29 cellular contexts compared by ENCODE assay signal in the genomic region with DNA sequence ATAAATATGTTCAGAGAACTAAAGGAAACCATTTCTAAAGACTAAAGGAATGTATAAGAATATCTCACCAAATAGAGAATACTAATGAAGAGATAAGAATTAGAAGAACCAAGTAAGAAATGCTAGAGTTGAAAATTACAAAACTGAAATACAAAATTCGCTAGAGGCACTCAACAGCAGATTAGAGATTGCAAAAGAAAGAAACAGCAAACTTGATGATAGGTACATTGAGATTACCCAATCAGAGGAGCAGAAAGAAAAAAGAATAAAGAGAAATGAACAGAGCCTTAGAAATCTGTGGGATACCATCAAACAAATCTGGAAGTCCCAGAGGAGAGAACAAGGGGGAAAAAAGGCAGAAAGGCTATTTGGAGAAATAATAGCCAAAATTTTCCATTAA.
"Had no signal": no experiment of that assay in that cellular context is flagged by ENCODE, and none has a peak within 500 bp of the region (broad histone marks: within the 10 kb centered on the region; RNA-seq: fewer than 3 reads in every experiment).

No MANE protein-coding gene starts in this region.

- FAIRE-seq: colon, endometrium, endothelial cell of umbilical vein, frontal cortex had no signal

- DNase-seq: colonic mucosa; cortex of kidney; dermis blood vessel endothelial cell; dorsolateral prefrontal cortex; effector CD4-positive, alpha-beta T cell; effector CD8-positive, alpha-beta T cell; effector memory CD4-positive, alpha-beta T cell; effector memory CD8-positive, alpha-beta T cell; erythroblast; esophagus squamous epithelium; foreskin fibroblast; foreskin keratinocyte; foreskin melanocyte; gastrocnemius medialis; glutamatergic neuron; head of caudate nucleus; heart left ventricle; heart right ventricle had no signal

- H3K4me2 ChIP-seq: hepatocyte had no signal

- H2AFZ ChIP-seq: hepatocyte had no signal

- H3K4me3 Mint-ChIP-seq: dendritic cell treated with granulocyte-macrophage colony-stimulating factor and Interleukin-4, amounts not matched to agents 40 ng/mL and 50 ng/mL, for 4 days; effector memory CD8-positive, alpha-beta T cell had no signal

- H3K27ac Mint-ChIP-seq: dendritic cell treated with granulocyte-macrophage colony-stimulating factor and Interleukin-4, amounts not matched to agents 40 ng/mL and 50 ng/mL, for 4 days; effector memory CD8-positive, alpha-beta T cell had no signal

- H3K79me2 ChIP-seq: hepatocyte had no signal

- ATAC-seq: effector memory CD8-positive, alpha-beta T cell; esophagus mucosa; foreskin keratinocyte; gastrocnemius medialis; gastroesophageal sphincter; heart left ventricle; heart right ventricle had no signal

- H3K4me3 ChIP-seq: colonic mucosa, coronary artery, dorsolateral prefrontal cortex, esophagus muscularis mucosa, esophagus squamous epithelium, gastrocnemius medialis, gastroesophageal sphincter, heart left ventricle, heart right ventricle, hepatocyte had no signal

- H3K4me1 ChIP-seq: colonic mucosa, foreskin keratinocyte had no signal

- H3K27me3 ChIP-seq: colonic mucosa, gastrocnemius medialis, hepatocyte had no signal

- H3K27ac ChIP-seq: colonic mucosa, coronary artery, dorsolateral prefrontal cortex, epithelial cell of prostate, esophagus muscularis mucosa, esophagus squamous epithelium, foreskin keratinocyte, gastrocnemius medialis, gastroesophageal sphincter, heart left ventricle, heart right ventricle, hepatocyte had no signal

- H3K9me3 ChIP-seq: colonic mucosa, gastrocnemius medialis had no signal

- H3K36me3 ChIP-seq: colonic mucosa, esophagus muscularis mucosa, esophagus squamous epithelium, gastrocnemius medialis, gastroesophageal sphincter, heart left ventricle, heart right ventricle had no signal
